ENCODE assay signal across 14 cellular contexts in the genomic region with DNA sequence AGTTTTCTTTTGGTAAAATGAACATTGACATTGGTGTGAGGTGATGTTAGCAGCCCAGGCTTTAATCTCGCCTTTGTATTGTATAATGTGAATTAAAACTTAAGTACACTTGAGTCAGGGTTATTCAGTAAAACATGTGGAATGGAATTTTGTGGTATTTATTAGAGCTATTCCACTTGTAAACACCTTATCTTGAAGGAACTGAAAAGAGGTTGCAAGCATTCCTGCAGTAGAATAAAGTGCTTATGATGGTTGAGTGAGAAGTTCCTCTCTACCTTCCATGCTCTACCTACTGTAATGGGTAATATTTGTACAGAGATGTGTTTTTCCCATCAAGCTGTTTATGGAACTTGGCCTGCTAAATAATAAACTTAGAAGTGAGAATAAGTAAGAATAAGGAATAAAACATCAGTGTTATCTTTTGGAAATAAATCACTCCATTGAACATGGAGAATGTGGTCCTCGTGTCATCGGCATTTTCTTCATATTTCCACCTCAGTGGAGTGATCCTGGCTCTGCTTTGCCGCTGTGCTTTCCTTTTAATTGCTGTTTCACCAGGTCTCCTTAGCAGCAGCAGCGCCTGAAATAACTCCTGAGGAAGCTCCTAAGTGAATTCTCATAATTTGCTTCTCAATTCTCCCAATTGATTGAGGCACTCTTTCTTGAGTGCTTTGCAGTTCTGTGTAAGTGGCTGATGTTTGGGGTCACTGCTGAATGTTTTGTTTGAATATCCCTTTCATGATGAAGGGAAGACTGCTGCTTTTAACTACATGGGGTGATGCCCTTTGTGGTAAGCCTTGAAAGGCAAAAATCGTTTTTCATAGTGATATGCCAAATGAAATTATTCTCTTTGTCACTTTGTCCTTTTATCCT. TPM values are rescaled to one million over a fixed set of nuclear protein-coding genes. Genes with fewer than 3 reads are reported as not detected.
A peak's percentile ranks its signal among the peaks of the same experiment; 100 is the strongest.
DNase-seq lines count a peak whose midpoint lies in the region; ATAC-seq, FAIRE-seq and TF ChIP-seq lines count a peak whose summit lies in the region.
"Had no signal": no experiment of that assay in that cellular context is flagged by ENCODE, and none has a peak within 500 bp of the region (broad histone marks: within the 10 kb centered on the region; RNA-seq: fewer than 3 reads in every experiment).

No MANE protein-coding gene starts in this region.

- POLR2A ChIA-PET in endothelial cell of umbilical vein (lab: Charles Lee): interaction anchor here (1.6 kb wide), 1 partner anchor 31 kb away, joined by 3 read pairs; no protein-coding TSS in a partner anchor

- ATAC-seq in GM19397 (IDR thresholded peaks at IDR 0.05; ENCODE audit: unreplicated experiment): no peak
- no peak for ATAC-seq in HG03039 (IDR thresholded peaks at IDR 0.05; ENCODE audit: unreplicated experiment)
- ATAC-seq: esophagus mucosa, Panc1 had no signal

- H3K9ac ChIP-seq in endothelial cell of umbilical vein (replicated peaks; ENCODE audit: extremely low read depth, insufficient read depth, low read length): peak overlapping the region; percentile 74

- H3K4me3 ChIP-seq in endothelial cell of umbilical vein (replicated peaks in 1 of 3; ENCODE audit: insufficient read depth in 1 of 3, low read depth in 1 of 3, low read length in 3 of 3): no peak overlapping the region

- H3K4me2 ChIP-seq in endothelial cell of umbilical vein (ENCODE audit: insufficient read depth, low read length): peak overlapping the region; percentile 86

- TF ChIP-seq POLR2A in endothelial cell of umbilical vein (IDR thresholded peaks at IDR 0.05; ENCODE audit: low read depth, low read length): no peak

- H3K9me3 ChIP-seq in endothelial cell of umbilical vein (replicated peaks; ENCODE audit: control insufficient read depth, insufficient read depth, low read length): no peaks in the 10 kb centered on the region

- H4K20me1 ChIP-seq in endothelial cell of umbilical vein (replicated peaks; ENCODE audit: control insufficient read depth, extremely low read depth, insufficient read depth, low read length): no peaks in the 10 kb centered on the region

- H3K27me3 ChIP-seq in endothelial cell of umbilical vein (ENCODE audit: control insufficient read depth in 2 of 2, insufficient read depth in 2 of 2, low read length in 2 of 2): no peaks in the 10 kb centered on the region

- dilution Hi-C loops in endothelial cell of umbilical vein (cut with MboI; ENCODE audit: extremely low pct_ligation_motif_present, low sequenced_read_pairs): no loop called here

- peak; percentile 15 for DNase-seq in NCI-H748 (lab: John Stamatoyannopoulos, UW; ENCODE audit: unreplicated experiment)
- DNase-seq in NCI-H748 treated with DMSO at 0.1 percent for 48 hours (lab: John Stamatoyannopoulos, UW): no peak
- DNase-seq in NCI-H69 (lab: John Stamatoyannopoulos, UW): peak; percentile 37
- DNase-seq in endothelial cell of umbilical vein (ENCODE audit: low read depth, low spot score): peak; percentile 14
- DNase-seq in retina: peak; percentile 20
- DNase-seq in NCI-H526 treated with DMSO at 0.1 percent for 48 hours (lab: John Stamatoyannopoulos, UW): no peak
- DNase-seq: activated naive CD4-positive, alpha-beta T cell treated with anti-CD3 and anti-CD28 coated beads, Interleukin-2, amount 50 U/mL, for 16 hours; H9; islet precursor cell; WERI-Rb-1 had no signal

- H3K79me2 ChIP-seq in endothelial cell of umbilical vein (ENCODE audit: control insufficient read depth, insufficient read depth, low read length): peaks cover 3% of the 10 kb centered on the region

- no peak for TF ChIP-seq CTCF in endothelial cell of umbilical vein (IDR thresholded peaks at IDR 0.05; ENCODE audit: extremely low read depth in 1 of 2, insufficient read depth in 1 of 2, low read depth in 1 of 2, low read length in 2 of 2)

- intact Hi-C loops in endothelial cell of umbilical vein (cut with micrococcal nuclease): loop anchor here (1.0 kb wide), 3 partner anchors 24 to 39 kb away; partner anchors contain the start of genes HMG20A and PEAK1

- no peak overlapping the region for H2AFZ ChIP-seq in endothelial cell of umbilical vein (ENCODE audit: low read depth, low read length)

- H3K9me1 ChIP-seq in endothelial cell of umbilical vein (replicated peaks; ENCODE audit: control insufficient read depth, extremely low read depth, insufficient read depth, low read length): no peaks in the 10 kb centered on the region

- peaks cover 54% of the 10 kb centered on the region for H3K4me1 ChIP-seq in endothelial cell of umbilical vein (ENCODE audit: control insufficient read depth, extremely low read depth, insufficient read depth, low read length)

- BruUV-seq in endothelial cell of umbilical vein (replicated peaks; lab: Mats Ljungman, UMichigan): TSS peak; percentile 80

- H3K36me3 ChIP-seq in endothelial cell of umbilical vein (ENCODE audit: control insufficient read depth in 2 of 2, extremely low read depth in 1 of 2, insufficient read depth in 2 of 2, low read length in 2 of 2): no peaks in the 10 kb centered on the region

- peak overlapping the region; percentile 96 for H3K27ac ChIP-seq in endothelial cell of umbilical vein (ENCODE audit: insufficient read depth, low read depth, low read length)
- H3K27ac ChIP-seq: WERI-Rb-1 had no signal

- FAIRE-seq in endothelial cell of umbilical vein (lab: Jason Lieb, UNC): peak; percentile 81

- CTCF ChIA-PET in endothelial cell of umbilical vein (lab: Charles Lee): interaction anchor here (1.1 to 3.5 kb wide), 8 partner anchors 9 to 232 kb away, joined by 3 to 28 read pairs (median 8); no protein-coding TSS in a partner anchor

TF ChIP-seq in endothelial cell of umbilical vein, 7 proteins besides CTCF, POLR2A, EP300 and RAD21:
- TF ChIP-seq MYC (IDR thresholded peaks at IDR 0.05; ENCODE audit: low read depth, low read length) (no peak), JUN (IDR thresholded peaks at IDR 0.05; ENCODE audit: borderline replicate concordance, insufficient read depth, insufficient read length, low read depth) (no peak), EZH2 (IDR thresholded peaks at IDR 0.05; ENCODE audit: borderline replicate concordance, low read depth, low read length, severe bottlenecking) (no peak), POLR2AphosphoS5 (IDR thresholded peaks at IDR 0.05; ENCODE audit: insufficient read depth, low read depth, low read length) (no peak), GATA2 (IDR thresholded peaks at IDR 0.05; ENCODE audit: insufficient read depth, insufficient read length, low read depth, low read length) (no peak), FOS (IDR thresholded peaks at IDR 0.05; ENCODE audit: borderline replicate concordance, insufficient read depth, low read length) (no peak)
- TF ChIP-seq, protein P1, sequence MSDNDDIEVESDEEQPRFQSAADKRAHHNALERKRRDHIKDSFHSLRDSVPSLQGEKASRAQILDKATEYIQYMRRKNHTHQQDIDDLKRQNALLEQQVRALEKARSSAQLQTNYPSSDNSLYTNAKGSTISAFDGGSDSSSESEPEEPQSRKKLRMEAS (IDR thresholded peaks at IDR 0.05; ENCODE audit: insufficient read depth, insufficient read length): no peak

RNA-seq across cellular contexts. Expression of gene HMG20A, which starts 36.3 kb away (rescaled TPM):
- total RNA-seq in endothelial cell of umbilical vein: 40.8 and 44.0 TPM in 2 replicates
- 31.2 and 35.8 TPM in 2 replicates for polyA plus RNA-seq in endothelial cell of umbilical vein
- 29.8 and 32.6 TPM in 2 replicates for polyA plus RNA-seq in endothelial cell of umbilical vein (2011; cell fraction: cytosol; rRNA removed)
- polyA plus RNA-seq in endothelial cell of umbilical vein (2011; cell fraction: nucleus; rRNA removed): 58.8 and 66.3 TPM in 2 replicates
- 32.2 and 35.7 TPM in 2 replicates for polyA plus RNA-seq in endothelial cell of umbilical vein (2012)
- 51.0 and 87.0 TPM in 2 replicates for polyA minus RNA-seq in endothelial cell of umbilical vein
- 29.9 TPM for polyA minus RNA-seq in endothelial cell of umbilical vein (2011; cell fraction: cytosol; rRNA and poly(A)+ RNA removed)
- polyA minus RNA-seq in endothelial cell of umbilical vein (2011; cell fraction: nucleus; rRNA and poly(A)+ RNA removed): 43.3 and 73.5 TPM in 2 replicates

RNA-seq across cellular contexts. Expression of gene PEAK1, which starts 37.1 kb away (rescaled TPM):
- 79.2 and 91.9 TPM in 2 replicates for total RNA-seq in endothelial cell of umbilical vein
- polyA plus RNA-seq in endothelial cell of umbilical vein: 15.2 and 17.9 TPM in 2 replicates
- polyA plus RNA-seq in endothelial cell of umbilical vein (2011; cell fraction: cytosol; rRNA removed): 17.1 and 18.5 TPM in 2 replicates
- polyA plus RNA-seq in endothelial cell of umbilical vein (2011; cell fraction: nucleus; rRNA removed): 52.8 and 64.6 TPM in 2 replicates
- polyA plus RNA-seq in endothelial cell of umbilical vein (2012): 33.1 and 43.9 TPM in 2 replicates
- polyA minus RNA-seq in endothelial cell of umbilical vein: 58.8 and 69.2 TPM in 2 replicates
- 14.1 TPM for polyA minus RNA-seq in endothelial cell of umbilical vein (2011; cell fraction: cytosol; rRNA and poly(A)+ RNA removed)
- polyA minus RNA-seq in endothelial cell of umbilical vein (2011; cell fraction: nucleus; rRNA and poly(A)+ RNA removed): 84.7 and 117 TPM in 2 replicates

Comparison
In these comparisons a context has a peak if more than half of its experiments do, and no peak if none do; other contexts are left out.
1. DNase-seq: peak in NCI-H748 (single experiment), NCI-H69 (single experiment), endothelial cell of umbilical vein (single experiment) and retina (single experiment); none in NCI-H748 treated with DMSO at 0.1 percent for 48 hours (single experiment) and NCI-H526 treated with DMSO at 0.1 percent for 48 hours (single experiment).